1 cellular context compared by ENCODE assay signal in genomic region chr16:70770968-70771552, GRCh38.
A peak's percentile ranks its signal among the peaks of the same experiment; 100 is the strongest.
TF ChIP-seq lines count a peak whose summit lies in the region.

No MANE protein-coding gene starts in this region.

TF ChIP-seq in HepG2, 621 proteins besides CTCF, POLR2A, EP300 and RAD21 (continued from another document and continues in another):
- TF ChIP-seq, protein P1, sequence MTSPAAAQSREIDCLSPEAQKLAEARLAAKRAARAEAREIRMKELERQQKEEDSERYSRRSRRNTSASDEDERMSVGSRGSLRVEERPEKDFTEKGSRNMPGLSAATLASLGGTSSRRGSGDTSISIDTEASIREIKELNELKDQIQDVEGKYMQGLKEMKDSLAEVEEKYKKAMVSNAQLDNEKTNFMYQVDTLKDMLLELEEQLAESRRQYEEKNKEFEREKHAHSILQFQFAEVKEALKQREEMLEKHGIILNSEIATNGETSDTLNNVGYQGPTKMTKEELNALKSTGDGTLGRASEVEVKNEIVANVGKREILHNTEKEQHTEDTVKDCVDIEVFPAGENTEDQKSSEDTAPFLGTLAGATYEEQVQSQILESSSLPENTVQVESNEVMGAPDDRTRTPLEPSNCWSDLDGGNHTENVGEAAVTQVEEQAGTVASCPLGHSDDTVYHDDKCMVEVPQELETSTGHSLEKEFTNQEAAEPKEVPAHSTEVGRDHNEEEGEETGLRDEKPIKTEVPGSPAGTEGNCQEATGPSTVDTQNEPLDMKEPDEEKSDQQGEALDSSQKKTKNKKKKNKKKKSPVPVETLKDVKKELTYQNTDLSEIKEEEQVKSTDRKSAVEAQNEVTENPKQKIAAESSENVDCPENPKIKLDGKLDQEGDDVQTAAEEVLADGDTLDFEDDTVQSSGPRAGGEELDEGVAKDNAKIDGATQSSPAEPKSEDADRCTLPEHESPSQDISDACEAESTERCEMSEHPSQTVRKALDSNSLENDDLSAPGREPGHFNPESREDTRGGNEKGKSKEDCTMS (CRISPR knock-in tag; conservative IDR thresholded peaks at IDR 0.05), result no peak
- TF ChIP-seq, protein P2, sequence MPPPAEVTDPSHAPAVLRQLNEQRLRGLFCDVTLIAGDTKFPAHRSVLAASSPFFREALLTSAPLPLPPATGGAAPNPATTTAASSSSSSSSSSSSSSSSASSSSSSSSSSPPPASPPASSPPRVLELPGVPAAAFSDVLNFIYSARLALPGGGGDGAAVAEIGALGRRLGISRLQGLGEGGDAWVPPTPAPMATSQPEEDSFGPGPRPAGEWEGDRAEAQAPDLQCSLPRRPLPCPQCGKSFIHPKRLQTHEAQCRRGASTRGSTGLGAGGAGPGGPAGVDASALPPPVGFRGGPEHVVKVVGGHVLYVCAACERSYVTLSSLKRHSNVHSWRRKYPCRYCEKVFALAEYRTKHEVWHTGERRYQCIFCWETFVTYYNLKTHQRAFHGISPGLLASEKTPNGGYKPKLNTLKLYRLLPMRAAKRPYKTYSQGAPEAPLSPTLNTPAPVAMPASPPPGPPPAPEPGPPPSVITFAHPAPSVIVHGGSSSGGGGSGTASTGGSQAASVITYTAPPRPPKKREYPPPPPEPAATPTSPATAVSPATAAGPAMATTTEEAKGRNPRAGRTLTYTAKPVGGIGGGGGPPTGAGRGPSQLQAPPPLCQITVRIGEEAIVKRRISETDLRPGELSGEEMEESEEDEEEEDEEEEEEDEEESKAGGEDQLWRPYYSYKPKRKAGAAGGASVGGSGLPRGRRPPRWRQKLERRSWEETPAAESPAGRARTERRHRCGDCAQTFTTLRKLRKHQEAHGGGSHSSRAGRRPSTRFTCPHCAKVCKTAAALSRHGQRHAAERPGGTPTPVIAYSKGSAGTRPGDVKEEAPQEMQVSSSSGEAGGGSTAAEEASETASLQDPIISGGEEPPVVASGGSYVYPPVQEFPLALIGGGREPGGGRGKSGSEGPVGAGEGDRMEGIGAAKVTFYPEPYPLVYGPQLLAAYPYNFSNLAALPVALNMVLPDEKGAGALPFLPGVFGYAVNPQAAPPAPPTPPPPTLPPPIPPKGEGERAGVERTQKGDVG (CRISPR knock-in tag; IDR thresholded peaks at IDR 0.05; ENCODE audit: borderline replicate concordance), result no peak; the same call in 1 of the 2 replicates
- no peak for TF ChIP-seq ZNF644 (CRISPR knock-in tag; IDR thresholded peaks at IDR 0.05; ENCODE audit: low read depth)
- TF ChIP-seq ZNF547 (CRISPR knock-in tag; IDR thresholded peaks at IDR 0.05), result peak; percentile 43; the same call in 1 of the 2 replicates
- TF ChIP-seq PAX8 (CRISPR knock-in tag; IDR thresholded peaks at IDR 0.05; ENCODE audit: borderline replicate concordance), result no peak
- no peak for TF ChIP-seq HES4 (CRISPR knock-in tag; IDR thresholded peaks at IDR 0.05; ENCODE audit: borderline replicate concordance)
- no peak for TF ChIP-seq SNAPC2 (CRISPR knock-in tag; IDR thresholded peaks at IDR 0.05)
- no peak for TF ChIP-seq ZSCAN21 (CRISPR knock-in tag; IDR thresholded peaks at IDR 0.05; ENCODE audit: borderline replicate concordance)
- TF ChIP-seq FOXA3 (CRISPR knock-in tag; IDR thresholded peaks at IDR 0.05), result 0 out of 2 replicates have a peak, but pooled peaks have one; percentile 10
- no peak for TF ChIP-seq HDAC1 (CRISPR knock-in tag; IDR thresholded peaks at IDR 0.05)
- TF ChIP-seq, protein P3, sequence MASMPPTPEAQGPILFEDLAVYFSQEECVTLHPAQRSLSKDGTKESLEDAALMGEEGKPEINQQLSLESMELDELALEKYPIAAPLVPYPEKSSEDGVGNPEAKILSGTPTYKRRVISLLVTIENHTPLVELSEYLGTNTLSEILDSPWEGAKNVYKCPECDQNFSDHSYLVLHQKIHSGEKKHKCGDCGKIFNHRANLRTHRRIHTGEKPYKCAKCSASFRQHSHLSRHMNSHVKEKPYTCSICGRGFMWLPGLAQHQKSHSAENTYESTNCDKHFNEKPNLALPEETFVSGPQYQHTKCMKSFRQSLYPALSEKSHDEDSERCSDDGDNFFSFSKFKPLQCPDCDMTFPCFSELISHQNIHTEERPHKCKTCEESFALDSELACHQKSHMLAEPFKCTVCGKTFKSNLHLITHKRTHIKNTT (CRISPR knock-in tag; IDR thresholded peaks at IDR 0.05), result no peak
- TF ChIP-seq ZBTB38 (CRISPR knock-in tag; IDR thresholded peaks at IDR 0.05), result no peak
- TF ChIP-seq U2AF2 (IDR thresholded peaks at IDR 0.05; ENCODE audit: low read depth, low read length), result no peak
- TF ChIP-seq, protein P4, sequence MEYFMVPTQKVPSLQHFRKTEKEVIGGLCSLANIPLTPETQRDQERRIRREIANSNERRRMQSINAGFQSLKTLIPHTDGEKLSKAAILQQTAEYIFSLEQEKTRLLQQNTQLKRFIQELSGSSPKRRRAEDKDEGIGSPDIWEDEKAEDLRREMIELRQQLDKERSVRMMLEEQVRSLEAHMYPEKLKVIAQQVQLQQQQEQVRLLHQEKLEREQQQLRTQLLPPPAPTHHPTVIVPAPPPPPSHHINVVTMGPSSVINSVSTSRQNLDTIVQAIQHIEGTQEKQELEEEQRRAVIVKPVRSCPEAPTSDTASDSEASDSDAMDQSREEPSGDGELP (IDR thresholded peaks at IDR 0.05; ENCODE audit: borderline replicate concordance, low read depth), result peak; percentile 38; the same call in 1 of the 2 replicates
- TF ChIP-seq, protein P5, sequence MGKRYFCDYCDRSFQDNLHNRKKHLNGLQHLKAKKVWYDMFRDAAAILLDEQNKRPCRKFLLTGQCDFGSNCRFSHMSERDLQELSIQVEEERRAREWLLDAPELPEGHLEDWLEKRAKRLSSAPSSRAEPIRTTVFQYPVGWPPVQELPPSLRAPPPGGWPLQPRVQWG (CRISPR knock-in tag; IDR thresholded peaks at IDR 0.05; ENCODE audit: borderline replicate concordance, low read depth), result no peak
- TF ChIP-seq, protein P6, sequence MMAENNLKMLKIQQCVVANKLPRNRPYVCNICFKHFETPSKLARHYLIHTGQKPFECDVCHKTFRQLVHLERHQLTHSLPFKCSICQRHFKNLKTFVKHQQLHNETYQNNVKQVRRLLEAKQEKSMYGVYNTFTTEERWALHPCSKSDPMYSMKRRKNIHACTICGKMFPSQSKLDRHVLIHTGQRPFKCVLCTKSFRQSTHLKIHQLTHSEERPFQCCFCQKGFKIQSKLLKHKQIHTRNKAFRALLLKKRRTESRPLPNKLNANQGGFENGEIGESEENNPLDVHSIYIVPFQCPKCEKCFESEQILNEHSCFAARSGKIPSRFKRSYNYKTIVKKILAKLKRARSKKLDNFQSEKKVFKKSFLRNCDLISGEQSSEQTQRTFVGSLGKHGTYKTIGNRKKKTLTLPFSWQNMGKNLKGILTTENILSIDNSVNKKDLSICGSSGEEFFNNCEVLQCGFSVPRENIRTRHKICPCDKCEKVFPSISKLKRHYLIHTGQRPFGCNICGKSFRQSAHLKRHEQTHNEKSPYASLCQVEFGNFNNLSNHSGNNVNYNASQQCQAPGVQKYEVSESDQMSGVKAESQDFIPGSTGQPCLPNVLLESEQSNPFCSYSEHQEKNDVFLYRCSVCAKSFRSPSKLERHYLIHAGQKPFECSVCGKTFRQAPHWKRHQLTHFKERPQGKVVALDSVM (CRISPR knock-in tag; IDR thresholded peaks at IDR 0.05), result 0 out of 2 replicates have a peak, but pooled peaks have one; percentile 5
- no peak for TF ChIP-seq NFYB (CRISPR knock-in tag; IDR thresholded peaks at IDR 0.05)
- no peak for TF ChIP-seq ZNF790 (CRISPR knock-in tag; IDR thresholded peaks at IDR 0.05; ENCODE audit: borderline replicate concordance)
- TF ChIP-seq MAFF (IDR thresholded peaks at IDR 0.05; ENCODE audit: low read depth, low read length), result 0 out of 2 replicates have a peak, but pooled peaks have one; percentile 10
- no peak for TF ChIP-seq SALL2 (CRISPR knock-in tag; IDR thresholded peaks at IDR 0.05)
- TF ChIP-seq ZNF672 (CRISPR knock-in tag; IDR thresholded peaks at IDR 0.05), result no peak
- TF ChIP-seq RORA (CRISPR knock-in tag; IDR thresholded peaks at IDR 0.05), result no peak
- TF ChIP-seq ZNF776 (CRISPR knock-in tag; IDR thresholded peaks at IDR 0.05), result no peak
- TF ChIP-seq ZNF331 (CRISPR knock-in tag; IDR thresholded peaks at IDR 0.05), result no peak
- TF ChIP-seq ZNF224 (CRISPR knock-in tag; IDR thresholded peaks at IDR 0.05), result no peak
- no peak for TF ChIP-seq CBX1 (IDR thresholded peaks at IDR 0.05; ENCODE audit: low read depth)
- TF ChIP-seq ZNF354B (CRISPR knock-in tag; IDR thresholded peaks at IDR 0.05), result no peak
- no peak; the same call in 1 of the 2 replicates for TF ChIP-seq PHF21A (CRISPR knock-in tag; IDR thresholded peaks at IDR 0.05)
- no peak for TF ChIP-seq PHF5A (CRISPR knock-in tag; IDR thresholded peaks at IDR 0.05; ENCODE audit: low read depth, unreplicated experiment)
- no peak for TF ChIP-seq ZSCAN9 (CRISPR knock-in tag; IDR thresholded peaks at IDR 0.05; ENCODE audit: borderline replicate concordance)
- no peak for TF ChIP-seq ZNF138 (CRISPR knock-in tag; IDR thresholded peaks at IDR 0.05; ENCODE audit: low read depth)
- TF ChIP-seq AGO2 (optimal IDR thresholded peaks at IDR 0.05; ENCODE audit: low read depth, low read length), result no peak
- no peak for TF ChIP-seq ZNF879 (CRISPR knock-in tag; IDR thresholded peaks at IDR 0.05)
- TF ChIP-seq, protein P7, sequence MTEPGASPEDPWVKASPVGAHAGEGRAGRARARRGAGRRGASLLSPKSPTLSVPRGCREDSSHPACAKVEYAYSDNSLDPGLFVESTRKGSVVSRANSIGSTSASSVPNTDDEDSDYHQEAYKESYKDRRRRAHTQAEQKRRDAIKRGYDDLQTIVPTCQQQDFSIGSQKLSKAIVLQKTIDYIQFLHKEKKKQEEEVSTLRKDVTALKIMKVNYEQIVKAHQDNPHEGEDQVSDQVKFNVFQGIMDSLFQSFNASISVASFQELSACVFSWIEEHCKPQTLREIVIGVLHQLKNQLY (CRISPR knock-in tag; IDR thresholded peaks at IDR 0.05), result no peak
- no peak for TF ChIP-seq ZNF101 (CRISPR knock-in tag; IDR thresholded peaks at IDR 0.05; ENCODE audit: borderline replicate concordance, low read depth)
- no peak for TF ChIP-seq MZF1 (CRISPR knock-in tag; IDR thresholded peaks at IDR 0.05; ENCODE audit: borderline replicate concordance)
- TF ChIP-seq ZNF496 (CRISPR knock-in tag; IDR thresholded peaks at IDR 0.05; ENCODE audit: insufficient replicate concordance), result no peak
- TF ChIP-seq ISX (CRISPR knock-in tag; conservative IDR thresholded peaks at IDR 0.05), result no peak
- TF ChIP-seq PRPF4 (IDR thresholded peaks at IDR 0.05; ENCODE audit: low read depth, low read length, poor library complexity, severe bottlenecking), result no peak
- TF ChIP-seq, protein P8, sequence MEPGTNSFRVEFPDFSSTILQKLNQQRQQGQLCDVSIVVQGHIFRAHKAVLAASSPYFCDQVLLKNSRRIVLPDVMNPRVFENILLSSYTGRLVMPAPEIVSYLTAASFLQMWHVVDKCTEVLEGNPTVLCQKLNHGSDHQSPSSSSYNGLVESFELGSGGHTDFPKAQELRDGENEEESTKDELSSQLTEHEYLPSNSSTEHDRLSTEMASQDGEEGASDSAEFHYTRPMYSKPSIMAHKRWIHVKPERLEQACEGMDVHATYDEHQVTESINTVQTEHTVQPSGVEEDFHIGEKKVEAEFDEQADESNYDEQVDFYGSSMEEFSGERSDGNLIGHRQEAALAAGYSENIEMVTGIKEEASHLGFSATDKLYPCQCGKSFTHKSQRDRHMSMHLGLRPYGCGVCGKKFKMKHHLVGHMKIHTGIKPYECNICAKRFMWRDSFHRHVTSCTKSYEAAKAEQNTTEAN (CRISPR knock-in tag; conservative IDR thresholded peaks at IDR 0.05), result no peak
- peak; percentile 14 for TF ChIP-seq TBX2 (CRISPR knock-in tag; IDR thresholded peaks at IDR 0.05; ENCODE audit: borderline replicate concordance)
- no peak for TF ChIP-seq ZNF747 (CRISPR knock-in tag; IDR thresholded peaks at IDR 0.05; ENCODE audit: borderline replicate concordance)
- no peak for TF ChIP-seq ZNF20 (CRISPR knock-in tag; IDR thresholded peaks at IDR 0.05)
- no peak for TF ChIP-seq ZC3H4 (CRISPR knock-in tag; IDR thresholded peaks at IDR 0.05; ENCODE audit: borderline replicate concordance)
- no peak for TF ChIP-seq ZNF839 (CRISPR knock-in tag; IDR thresholded peaks at IDR 0.05; ENCODE audit: borderline replicate concordance)
- TF ChIP-seq, protein P9, sequence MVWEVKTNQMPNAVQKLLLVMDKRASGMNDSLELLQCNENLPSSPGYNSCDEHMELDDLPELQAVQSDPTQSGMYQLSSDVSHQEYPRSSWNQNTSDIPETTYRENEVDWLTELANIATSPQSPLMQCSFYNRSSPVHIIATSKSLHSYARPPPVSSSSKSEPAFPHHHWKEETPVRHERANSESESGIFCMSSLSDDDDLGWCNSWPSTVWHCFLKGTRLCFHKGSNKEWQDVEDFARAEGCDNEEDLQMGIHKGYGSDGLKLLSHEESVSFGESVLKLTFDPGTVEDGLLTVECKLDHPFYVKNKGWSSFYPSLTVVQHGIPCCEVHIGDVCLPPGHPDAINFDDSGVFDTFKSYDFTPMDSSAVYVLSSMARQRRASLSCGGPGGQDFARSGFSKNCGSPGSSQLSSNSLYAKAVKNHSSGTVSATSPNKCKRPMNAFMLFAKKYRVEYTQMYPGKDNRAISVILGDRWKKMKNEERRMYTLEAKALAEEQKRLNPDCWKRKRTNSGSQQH (CRISPR knock-in tag; IDR thresholded peaks at IDR 0.05; ENCODE audit: low read depth), result 0 out of 2 replicates have a peak, but pooled peaks have one; percentile 59
- no peak for TF ChIP-seq PTBP1 (IDR thresholded peaks at IDR 0.05; ENCODE audit: low read depth, low read length, poor library complexity, severe bottlenecking)
- TF ChIP-seq ZNF263 (CRISPR knock-in tag; IDR thresholded peaks at IDR 0.05), result 0 out of 2 replicates have a peak, but pooled peaks have one; percentile 47
- no peak; the same call in 1 of the 2 replicates for TF ChIP-seq HOXA3 (CRISPR knock-in tag; IDR thresholded peaks at IDR 0.05)
- no peak for TF ChIP-seq RARA (CRISPR knock-in tag; IDR thresholded peaks at IDR 0.05)
- TF ChIP-seq, protein P10, sequence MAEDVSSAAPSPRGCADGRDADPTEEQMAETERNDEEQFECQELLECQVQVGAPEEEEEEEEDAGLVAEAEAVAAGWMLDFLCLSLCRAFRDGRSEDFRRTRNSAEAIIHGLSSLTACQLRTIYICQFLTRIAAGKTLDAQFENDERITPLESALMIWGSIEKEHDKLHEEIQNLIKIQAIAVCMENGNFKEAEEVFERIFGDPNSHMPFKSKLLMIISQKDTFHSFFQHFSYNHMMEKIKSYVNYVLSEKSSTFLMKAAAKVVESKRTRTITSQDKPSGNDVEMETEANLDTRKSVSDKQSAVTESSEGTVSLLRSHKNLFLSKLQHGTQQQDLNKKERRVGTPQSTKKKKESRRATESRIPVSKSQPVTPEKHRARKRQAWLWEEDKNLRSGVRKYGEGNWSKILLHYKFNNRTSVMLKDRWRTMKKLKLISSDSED (CRISPR knock-in tag; IDR thresholded peaks at IDR 0.05), result no peak
- TF ChIP-seq DPF2 (CRISPR knock-in tag; IDR thresholded peaks at IDR 0.05; ENCODE audit: borderline replicate concordance, low read depth), result no peak
- no peak for TF ChIP-seq ZSCAN30 (CRISPR knock-in tag; IDR thresholded peaks at IDR 0.05)
- peak; percentile 51; the same call in 1 of the 2 replicates for TF ChIP-seq KDM5B (CRISPR knock-in tag; IDR thresholded peaks at IDR 0.05; ENCODE audit: borderline replicate concordance)
- TF ChIP-seq MIER3 (CRISPR knock-in tag; IDR thresholded peaks at IDR 0.05; ENCODE audit: borderline replicate concordance), result no peak
- no peak for TF ChIP-seq SOX13 (IDR thresholded peaks at IDR 0.05)
- no peak for TF ChIP-seq SOX13 (CRISPR knock-in tag; conservative IDR thresholded peaks at IDR 0.05 in 1 of 2, IDR thresholded peaks at IDR 0.05 in 1 of 2)
- no peak for TF ChIP-seq NFYC (CRISPR knock-in tag; IDR thresholded peaks at IDR 0.05)
- TF ChIP-seq NRL (CRISPR knock-in tag; IDR thresholded peaks at IDR 0.05; ENCODE audit: borderline replicate concordance), result no peak
- 0 out of 2 replicates have a peak, but pooled peaks have one; percentile 3 for TF ChIP-seq ZNF350 (CRISPR knock-in tag; IDR thresholded peaks at IDR 0.05; ENCODE audit: borderline replicate concordance, low read depth)
- TF ChIP-seq PCBP1 (IDR thresholded peaks at IDR 0.05; ENCODE audit: borderline replicate concordance, low read depth, low read length), result no peak
